ENCODE assay signal across 5 cellular contexts in genomic region chr3:126161309-126161708, GRCh38. TPM values are rescaled to one million over a fixed set of nuclear protein-coding genes. Genes with fewer than 3 reads are reported as not detected.
"Had no signal": no experiment of that assay in that cellular context is flagged by ENCODE, and none has a peak within 500 bp of the region (broad histone marks: within the 10 kb centered on the region; RNA-seq: fewer than 3 reads in every experiment).

No MANE protein-coding gene starts in this region.

- H3K27ac Mint-ChIP-seq: GM23338, IgD-negative memory B cell had no signal

- DNase-seq: H9, HCEC 1CT had no signal

- H3K4me1 Mint-ChIP-seq: IgD-negative memory B cell had no signal

- H3K4me3 ChIP-seq: GM23338 had no signal

- H3K27ac ChIP-seq: HL-60 had no signal

- H3K4me3 Mint-ChIP-seq: GM23338, H9, IgD-negative memory B cell had no signal

- H3K36me3 Mint-ChIP-seq: IgD-negative memory B cell had no signal

RNA-seq across cellular contexts. Expression of gene ALDH1L1, which starts 19.1 kb away (rescaled TPM):
- polyA plus RNA-seq: IgD-negative memory B cell had no signal
